In the genomic region with DNA sequence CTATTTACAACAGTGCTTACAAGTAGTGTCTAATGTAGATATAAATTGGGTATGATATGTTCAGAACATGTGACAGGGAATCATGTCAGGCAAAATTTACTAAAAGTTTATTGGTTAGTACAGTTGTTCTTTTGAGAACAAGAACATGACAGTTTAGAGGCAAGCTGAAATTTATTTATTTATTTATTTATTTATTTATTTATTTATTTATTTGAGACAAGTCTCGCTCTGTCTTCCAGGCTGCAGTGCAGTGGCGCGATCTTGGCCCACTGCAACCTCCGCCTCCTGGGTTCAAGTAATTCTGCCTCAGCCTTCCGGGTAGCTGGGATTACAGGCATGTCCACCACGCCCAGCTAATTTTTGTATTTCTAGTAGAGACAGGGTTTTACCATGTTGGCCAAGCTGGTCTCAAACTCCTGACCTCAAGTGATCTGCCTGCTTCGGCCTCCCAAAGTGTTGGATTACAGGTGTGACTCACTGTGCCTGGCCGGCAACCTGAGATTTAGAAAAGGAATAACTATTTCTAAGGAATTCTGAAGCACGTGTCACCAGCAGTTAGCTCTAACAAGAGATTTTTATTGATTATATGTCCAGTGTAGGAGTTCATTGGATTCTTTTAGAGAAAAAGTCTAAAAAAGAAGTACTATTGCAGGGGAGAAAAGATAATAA, we compare ENCODE assay signal across 1 cellular context.
TF ChIP-seq lines count a peak whose summit lies in the region.

No MANE protein-coding gene starts in this region.

TF ChIP-seq in WTC11, 78 proteins besides CTCF, POLR2A, EP300 and RAD21 (continued from another document):
- TF ChIP-seq, protein P1, sequence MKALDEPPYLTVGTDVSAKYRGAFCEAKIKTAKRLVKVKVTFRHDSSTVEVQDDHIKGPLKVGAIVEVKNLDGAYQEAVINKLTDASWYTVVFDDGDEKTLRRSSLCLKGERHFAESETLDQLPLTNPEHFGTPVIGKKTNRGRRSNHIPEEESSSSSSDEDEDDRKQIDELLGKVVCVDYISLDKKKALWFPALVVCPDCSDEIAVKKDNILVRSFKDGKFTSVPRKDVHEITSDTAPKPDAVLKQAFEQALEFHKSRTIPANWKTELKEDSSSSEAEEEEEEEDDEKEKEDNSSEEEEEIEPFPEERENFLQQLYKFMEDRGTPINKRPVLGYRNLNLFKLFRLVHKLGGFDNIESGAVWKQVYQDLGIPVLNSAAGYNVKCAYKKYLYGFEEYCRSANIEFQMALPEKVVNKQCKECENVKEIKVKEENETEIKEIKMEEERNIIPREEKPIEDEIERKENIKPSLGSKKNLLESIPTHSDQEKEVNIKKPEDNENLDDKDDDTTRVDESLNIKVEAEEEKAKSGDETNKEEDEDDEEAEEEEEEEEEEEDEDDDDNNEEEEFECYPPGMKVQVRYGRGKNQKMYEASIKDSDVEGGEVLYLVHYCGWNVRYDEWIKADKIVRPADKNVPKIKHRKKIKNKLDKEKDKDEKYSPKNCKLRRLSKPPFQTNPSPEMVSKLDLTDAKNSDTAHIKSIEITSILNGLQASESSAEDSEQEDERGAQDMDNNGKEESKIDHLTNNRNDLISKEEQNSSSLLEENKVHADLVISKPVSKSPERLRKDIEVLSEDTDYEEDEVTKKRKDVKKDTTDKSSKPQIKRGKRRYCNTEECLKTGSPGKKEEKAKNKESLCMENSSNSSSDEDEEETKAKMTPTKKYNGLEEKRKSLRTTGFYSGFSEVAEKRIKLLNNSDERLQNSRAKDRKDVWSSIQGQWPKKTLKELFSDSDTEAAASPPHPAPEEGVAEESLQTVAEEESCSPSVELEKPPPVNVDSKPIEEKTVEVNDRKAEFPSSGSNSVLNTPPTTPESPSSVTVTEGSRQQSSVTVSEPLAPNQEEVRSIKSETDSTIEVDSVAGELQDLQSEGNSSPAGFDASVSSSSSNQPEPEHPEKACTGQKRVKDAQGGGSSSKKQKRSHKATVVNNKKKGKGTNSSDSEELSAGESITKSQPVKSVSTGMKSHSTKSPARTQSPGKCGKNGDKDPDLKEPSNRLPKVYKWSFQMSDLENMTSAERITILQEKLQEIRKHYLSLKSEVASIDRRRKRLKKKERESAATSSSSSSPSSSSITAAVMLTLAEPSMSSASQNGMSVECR (CRISPR knock-in tag; IDR thresholded peaks at IDR 0.05; ENCODE audit: borderline replicate concordance): no peak
- TF ChIP-seq, protein P2, sequence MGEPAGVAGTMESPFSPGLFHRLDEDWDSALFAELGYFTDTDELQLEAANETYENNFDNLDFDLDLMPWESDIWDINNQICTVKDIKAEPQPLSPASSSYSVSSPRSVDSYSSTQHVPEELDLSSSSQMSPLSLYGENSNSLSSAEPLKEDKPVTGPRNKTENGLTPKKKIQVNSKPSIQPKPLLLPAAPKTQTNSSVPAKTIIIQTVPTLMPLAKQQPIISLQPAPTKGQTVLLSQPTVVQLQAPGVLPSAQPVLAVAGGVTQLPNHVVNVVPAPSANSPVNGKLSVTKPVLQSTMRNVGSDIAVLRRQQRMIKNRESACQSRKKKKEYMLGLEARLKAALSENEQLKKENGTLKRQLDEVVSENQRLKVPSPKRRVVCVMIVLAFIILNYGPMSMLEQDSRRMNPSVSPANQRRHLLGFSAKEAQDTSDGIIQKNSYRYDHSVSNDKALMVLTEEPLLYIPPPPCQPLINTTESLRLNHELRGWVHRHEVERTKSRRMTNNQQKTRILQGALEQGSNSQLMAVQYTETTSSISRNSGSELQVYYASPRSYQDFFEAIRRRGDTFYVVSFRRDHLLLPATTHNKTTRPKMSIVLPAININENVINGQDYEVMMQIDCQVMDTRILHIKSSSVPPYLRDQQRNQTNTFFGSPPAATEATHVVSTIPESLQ (CRISPR knock-in tag; IDR thresholded peaks at IDR 0.05): no peak
- TF ChIP-seq, protein P3, sequence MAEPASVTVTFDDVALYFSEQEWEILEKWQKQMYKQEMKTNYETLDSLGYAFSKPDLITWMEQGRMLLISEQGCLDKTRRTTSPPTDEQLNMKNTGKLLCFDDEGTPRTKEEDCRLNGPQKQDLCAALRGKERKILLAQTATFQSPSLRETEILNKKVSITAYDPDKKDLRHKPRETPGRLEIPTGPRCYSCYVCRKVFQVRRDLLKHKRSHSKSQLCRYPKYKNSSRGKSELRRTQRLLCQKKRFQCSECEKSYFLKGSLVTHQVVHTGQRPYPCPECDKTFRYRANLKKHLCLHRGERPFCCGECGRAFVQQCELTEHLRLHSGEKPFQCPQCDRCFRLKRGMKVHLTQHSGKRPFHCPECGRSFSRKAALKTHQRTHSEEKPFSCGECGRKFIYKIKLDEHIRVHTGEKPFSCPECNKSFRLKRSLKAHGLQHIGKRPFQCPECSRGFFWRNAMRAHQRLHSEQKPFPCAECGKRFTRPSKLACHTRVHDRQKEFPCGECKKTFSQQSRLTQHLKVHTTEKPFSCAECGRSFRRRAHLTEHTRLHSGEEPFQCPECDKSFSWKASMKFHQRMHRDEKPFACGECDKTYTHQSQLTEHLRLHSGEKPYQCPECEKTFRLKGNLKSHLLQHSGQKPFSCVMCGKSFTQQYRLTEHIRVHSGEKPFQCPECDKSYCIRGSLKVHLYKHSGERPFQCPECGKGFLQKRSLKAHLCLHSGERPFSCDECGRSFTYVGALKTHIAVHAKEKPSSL (CRISPR knock-in tag; conservative IDR thresholded peaks at IDR 0.05): no peak
- TF ChIP-seq SOX15 (CRISPR knock-in tag; IDR thresholded peaks at IDR 0.05) (no peak), NFE2L1 (CRISPR knock-in tag; IDR thresholded peaks at IDR 0.05) (no peak), ATF1 (CRISPR knock-in tag; IDR thresholded peaks at IDR 0.05) (no peak), GTF2I (CRISPR knock-in tag; conservative IDR thresholded peaks at IDR 0.05) (no peak), CBFB (CRISPR knock-in tag; IDR thresholded peaks at IDR 0.05; ENCODE audit: low read depth) (no peak), ZNF671 (CRISPR knock-in tag; IDR thresholded peaks at IDR 0.05) (no peak)
- TF ChIP-seq, protein P4, sequence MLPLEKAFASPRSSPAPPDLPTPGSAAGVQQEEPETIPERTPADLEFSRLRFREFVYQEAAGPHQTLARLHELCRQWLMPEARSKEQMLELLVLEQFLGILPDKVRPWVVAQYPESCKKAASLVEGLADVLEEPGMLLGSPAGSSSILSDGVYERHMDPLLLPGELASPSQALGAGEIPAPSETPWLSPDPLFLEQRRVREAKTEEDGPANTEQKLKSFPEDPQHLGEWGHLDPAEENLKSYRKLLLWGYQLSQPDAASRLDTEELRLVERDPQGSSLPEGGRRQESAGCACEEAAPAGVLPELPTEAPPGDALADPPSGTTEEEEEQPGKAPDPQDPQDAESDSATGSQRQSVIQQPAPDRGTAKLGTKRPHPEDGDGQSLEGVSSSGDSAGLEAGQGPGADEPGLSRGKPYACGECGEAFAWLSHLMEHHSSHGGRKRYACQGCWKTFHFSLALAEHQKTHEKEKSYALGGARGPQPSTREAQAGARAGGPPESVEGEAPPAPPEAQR (CRISPR knock-in tag; IDR thresholded peaks at IDR 0.05): no peak
- TF ChIP-seq, protein P5, sequence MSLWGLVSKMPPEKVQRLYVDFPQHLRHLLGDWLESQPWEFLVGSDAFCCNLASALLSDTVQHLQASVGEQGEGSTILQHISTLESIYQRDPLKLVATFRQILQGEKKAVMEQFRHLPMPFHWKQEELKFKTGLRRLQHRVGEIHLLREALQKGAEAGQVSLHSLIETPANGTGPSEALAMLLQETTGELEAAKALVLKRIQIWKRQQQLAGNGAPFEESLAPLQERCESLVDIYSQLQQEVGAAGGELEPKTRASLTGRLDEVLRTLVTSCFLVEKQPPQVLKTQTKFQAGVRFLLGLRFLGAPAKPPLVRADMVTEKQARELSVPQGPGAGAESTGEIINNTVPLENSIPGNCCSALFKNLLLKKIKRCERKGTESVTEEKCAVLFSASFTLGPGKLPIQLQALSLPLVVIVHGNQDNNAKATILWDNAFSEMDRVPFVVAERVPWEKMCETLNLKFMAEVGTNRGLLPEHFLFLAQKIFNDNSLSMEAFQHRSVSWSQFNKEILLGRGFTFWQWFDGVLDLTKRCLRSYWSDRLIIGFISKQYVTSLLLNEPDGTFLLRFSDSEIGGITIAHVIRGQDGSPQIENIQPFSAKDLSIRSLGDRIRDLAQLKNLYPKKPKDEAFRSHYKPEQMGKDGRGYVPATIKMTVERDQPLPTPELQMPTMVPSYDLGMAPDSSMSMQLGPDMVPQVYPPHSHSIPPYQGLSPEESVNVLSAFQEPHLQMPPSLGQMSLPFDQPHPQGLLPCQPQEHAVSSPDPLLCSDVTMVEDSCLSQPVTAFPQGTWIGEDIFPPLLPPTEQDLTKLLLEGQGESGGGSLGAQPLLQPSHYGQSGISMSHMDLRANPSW (CRISPR knock-in tag; conservative IDR thresholded peaks at IDR 0.05; ENCODE audit: low read depth): no peak
